1 cellular context compared by ENCODE assay signal in the genomic region with DNA sequence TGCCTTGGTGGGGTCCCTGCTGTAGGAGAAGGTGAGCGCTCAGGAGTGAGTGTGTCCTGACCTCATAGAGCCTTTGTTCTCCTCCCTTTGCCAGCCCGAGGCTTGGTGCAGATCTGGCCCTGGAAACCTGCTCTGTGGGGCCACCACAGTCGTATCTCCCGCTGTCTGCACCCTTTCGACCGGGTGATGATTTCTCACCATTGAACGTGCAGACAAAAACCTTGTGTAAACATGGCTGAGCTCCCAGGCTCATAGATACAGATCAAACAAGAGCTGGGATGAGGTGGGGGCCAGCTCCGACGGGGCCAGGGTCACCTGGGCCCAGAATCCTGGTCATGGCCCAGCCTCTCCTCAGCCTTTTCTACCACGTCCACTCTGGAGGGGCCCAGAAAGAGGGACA.
TF ChIP-seq lines count a peak whose summit lies in the region.

No MANE protein-coding gene starts in this region.

TF ChIP-seq in HepG2, 621 proteins besides CTCF, POLR2A, EP300 and RAD21 (continues in another document):
- TF ChIP-seq TARDBP (CRISPR knock-in tag; IDR thresholded peaks at IDR 0.05) (no peak; the same call in 1 of the 2 replicates), EEA1 (CRISPR knock-in tag; IDR thresholded peaks at IDR 0.05; ENCODE audit: borderline replicate concordance) (no peak), ATF1 (CRISPR knock-in tag; IDR thresholded peaks at IDR 0.05) (no peak), FOSL2 (CRISPR knock-in tag; IDR thresholded peaks at IDR 0.05) (peak; percentile 50), TEAD2 (CRISPR knock-in tag; IDR thresholded peaks at IDR 0.05) (no peak), DNMT1 (CRISPR knock-in tag; IDR thresholded peaks at IDR 0.05) (no peak), ZNF737 (CRISPR knock-in tag; IDR thresholded peaks at IDR 0.05; ENCODE audit: borderline replicate concordance) (no peak), ZNF543 (CRISPR knock-in tag; IDR thresholded peaks at IDR 0.05) (peak; percentile 73; the same call in 1 of the 2 replicates), NONO (IDR thresholded peaks at IDR 0.05) (no peak), NONO (CRISPR knock-in tag; conservative IDR thresholded peaks at IDR 0.05) (0 out of 2 replicates have a peak, but pooled peaks have one; percentile 46), FOXP1 (IDR thresholded peaks at IDR 0.05) (no peak), FOXP1 (CRISPR knock-in tag; IDR thresholded peaks at IDR 0.05) (peak; percentile 57; the same call in 1 of the 2 replicates), SALL1 (CRISPR knock-in tag; IDR thresholded peaks at IDR 0.05) (peak; percentile 66; the same call in 1 of the 2 replicates), FOXC1 (CRISPR knock-in tag; IDR thresholded peaks at IDR 0.05; ENCODE audit: borderline replicate concordance) (peak; percentile 27; the same call in 1 of the 2 replicates), FOXO1 (CRISPR knock-in tag; IDR thresholded peaks at IDR 0.05) (peak; percentile 73), ZNF644 (CRISPR knock-in tag; IDR thresholded peaks at IDR 0.05; ENCODE audit: low read depth) (0 out of 2 replicates have a peak, but pooled peaks have one; percentile 12), BCL6 (CRISPR knock-in tag; IDR thresholded peaks at IDR 0.05) (peak; percentile 80; the same call in 1 of the 2 replicates), HHEX (CRISPR knock-in tag; IDR thresholded peaks at IDR 0.05) (peak; percentile 54; the same call in 1 of the 2 replicates), RNF219 (CRISPR knock-in tag; IDR thresholded peaks at IDR 0.05) (no peak), MEIS2 (CRISPR knock-in tag; IDR thresholded peaks at IDR 0.05) (peak; percentile 57; the same call in 1 of the 2 replicates), ARID2 (CRISPR knock-in tag; IDR thresholded peaks at IDR 0.05; ENCODE audit: borderline replicate concordance) (no peak), MBD4 (IDR thresholded peaks at IDR 0.05; ENCODE audit: borderline replicate concordance, low read length) (no peak), SOX6 (IDR thresholded peaks at IDR 0.05) (no peak), SOX6 (CRISPR knock-in tag; IDR thresholded peaks at IDR 0.05) (peak; percentile 62), FOXP4 (CRISPR knock-in tag; IDR thresholded peaks at IDR 0.05) (peak; percentile 86), CEBPG (CRISPR knock-in tag; IDR thresholded peaks at IDR 0.05) (peak; percentile 14; the same call in 1 of the 2 replicates), ZNF790 (CRISPR knock-in tag; IDR thresholded peaks at IDR 0.05; ENCODE audit: borderline replicate concordance) (no peak), MLX (CRISPR knock-in tag; IDR thresholded peaks at IDR 0.05) (0 out of 2 replicates have a peak, but pooled peaks have one; percentile 31), ZNF629 (CRISPR knock-in tag; conservative IDR thresholded peaks at IDR 0.05) (0 out of 2 replicates have a peak, but pooled peaks have one; percentile 5), GPN1 (CRISPR knock-in tag; IDR thresholded peaks at IDR 0.05; ENCODE audit: borderline replicate concordance) (no peak), TCF7 (IDR thresholded peaks at IDR 0.05; ENCODE audit: low read depth) (peak; percentile 54), PHF20 (CRISPR knock-in tag; IDR thresholded peaks at IDR 0.05) (no peak), HMG20B (CRISPR knock-in tag; conservative IDR thresholded peaks at IDR 0.05) (peak; percentile 54; the same call in 1 of the 2 replicates), ZEB1 (IDR thresholded peaks at IDR 0.05; ENCODE audit: insufficient replicate concordance, low read depth) (peak; percentile 61), NFE2L1 (CRISPR knock-in tag; IDR thresholded peaks at IDR 0.05; ENCODE audit: borderline replicate concordance) (no peak), ZNF549 (CRISPR knock-in tag; IDR thresholded peaks at IDR 0.05) (no peak), FOXA3 (CRISPR knock-in tag; IDR thresholded peaks at IDR 0.05) (peak; percentile 94), SRSF9 (IDR thresholded peaks at IDR 0.05; ENCODE audit: borderline replicate concordance, insufficient read depth, low read depth, low read length, poor library complexity, severe bottlenecking) (no peak), NAIF1 (CRISPR knock-in tag; IDR thresholded peaks at IDR 0.05; ENCODE audit: borderline replicate concordance) (no peak), ZNF331 (CRISPR knock-in tag; IDR thresholded peaks at IDR 0.05) (peak; percentile 38; the same call in 1 of the 2 replicates)
- TF ChIP-seq, protein P1, sequence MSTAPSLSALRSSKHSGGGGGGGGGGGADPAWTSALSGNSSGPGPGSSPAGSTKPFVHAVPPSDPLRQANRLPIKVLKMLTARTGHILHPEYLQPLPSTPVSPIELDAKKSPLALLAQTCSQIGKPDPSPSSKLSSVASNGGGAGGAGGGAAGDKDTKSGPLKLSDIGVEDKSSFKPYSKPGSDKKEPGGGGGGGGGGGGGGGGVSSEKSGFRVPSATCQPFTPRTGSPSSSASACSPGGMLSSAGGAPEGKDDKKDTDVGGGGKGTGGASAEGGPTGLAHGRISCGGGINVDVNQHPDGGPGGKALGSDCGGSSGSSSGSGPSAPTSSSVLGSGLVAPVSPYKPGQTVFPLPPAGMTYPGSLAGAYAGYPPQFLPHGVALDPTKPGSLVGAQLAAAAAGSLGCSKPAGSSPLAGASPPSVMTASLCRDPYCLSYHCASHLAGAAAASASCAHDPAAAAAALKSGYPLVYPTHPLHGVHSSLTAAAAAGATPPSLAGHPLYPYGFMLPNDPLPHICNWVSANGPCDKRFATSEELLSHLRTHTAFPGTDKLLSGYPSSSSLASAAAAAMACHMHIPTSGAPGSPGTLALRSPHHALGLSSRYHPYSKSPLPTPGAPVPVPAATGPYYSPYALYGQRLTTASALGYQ (CRISPR knock-in tag; IDR thresholded peaks at IDR 0.05): peak; percentile 81
- TF ChIP-seq, protein P2, sequence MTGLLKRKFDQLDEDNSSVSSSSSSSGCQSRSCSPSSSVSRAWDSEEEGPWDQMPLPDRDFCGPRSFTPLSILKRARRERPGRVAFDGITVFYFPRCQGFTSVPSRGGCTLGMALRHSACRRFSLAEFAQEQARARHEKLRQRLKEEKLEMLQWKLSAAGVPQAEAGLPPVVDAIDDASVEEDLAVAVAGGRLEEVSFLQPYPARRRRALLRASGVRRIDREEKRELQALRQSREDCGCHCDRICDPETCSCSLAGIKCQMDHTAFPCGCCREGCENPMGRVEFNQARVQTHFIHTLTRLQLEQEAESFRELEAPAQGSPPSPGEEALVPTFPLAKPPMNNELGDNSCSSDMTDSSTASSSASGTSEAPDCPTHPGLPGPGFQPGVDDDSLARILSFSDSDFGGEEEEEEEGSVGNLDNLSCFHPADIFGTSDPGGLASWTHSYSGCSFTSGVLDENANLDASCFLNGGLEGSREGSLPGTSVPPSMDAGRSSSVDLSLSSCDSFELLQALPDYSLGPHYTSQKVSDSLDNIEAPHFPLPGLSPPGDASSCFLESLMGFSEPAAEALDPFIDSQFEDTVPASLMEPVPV (CRISPR knock-in tag; IDR thresholded peaks at IDR 0.05): no peak
- TF ChIP-seq, protein P3, sequence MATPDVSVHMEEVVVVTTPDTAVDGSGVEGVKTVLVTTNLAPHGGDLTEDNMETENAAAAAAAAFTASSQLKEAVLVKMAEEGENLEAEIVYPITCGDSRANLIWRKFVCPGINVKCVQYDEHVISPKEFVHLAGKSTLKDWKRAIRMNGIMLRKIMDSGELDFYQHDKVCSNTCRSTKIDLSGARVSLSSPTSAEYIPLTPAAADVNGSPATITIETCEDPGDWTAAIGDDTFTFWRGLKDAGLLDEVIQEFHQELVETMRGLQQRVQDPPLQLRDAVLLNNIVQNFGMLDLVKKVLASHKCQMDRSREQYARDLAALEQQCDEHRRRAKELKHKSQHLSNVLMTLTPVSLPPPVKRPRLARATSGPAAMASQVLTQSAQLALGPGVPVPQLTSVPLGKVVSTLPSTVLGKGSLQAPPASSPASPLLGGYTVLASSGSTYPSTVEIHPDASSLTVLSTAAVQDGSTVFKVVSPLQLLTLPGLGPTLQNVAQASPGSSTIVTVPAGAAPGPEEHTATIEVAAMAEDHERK (CRISPR knock-in tag; IDR thresholded peaks at IDR 0.05; ENCODE audit: low read depth): no peak
- TF ChIP-seq, protein P4, sequence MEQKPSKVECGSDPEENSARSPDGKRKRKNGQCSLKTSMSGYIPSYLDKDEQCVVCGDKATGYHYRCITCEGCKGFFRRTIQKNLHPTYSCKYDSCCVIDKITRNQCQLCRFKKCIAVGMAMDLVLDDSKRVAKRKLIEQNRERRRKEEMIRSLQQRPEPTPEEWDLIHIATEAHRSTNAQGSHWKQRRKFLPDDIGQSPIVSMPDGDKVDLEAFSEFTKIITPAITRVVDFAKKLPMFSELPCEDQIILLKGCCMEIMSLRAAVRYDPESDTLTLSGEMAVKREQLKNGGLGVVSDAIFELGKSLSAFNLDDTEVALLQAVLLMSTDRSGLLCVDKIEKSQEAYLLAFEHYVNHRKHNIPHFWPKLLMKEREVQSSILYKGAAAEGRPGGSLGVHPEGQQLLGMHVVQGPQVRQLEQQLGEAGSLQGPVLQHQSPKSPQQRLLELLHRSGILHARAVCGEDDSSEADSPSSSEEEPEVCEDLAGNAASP (CRISPR knock-in tag; IDR thresholded peaks at IDR 0.05; ENCODE audit: borderline replicate concordance): peak; percentile 79; the same call in 1 of the 2 replicates
- TF ChIP-seq, protein P5, sequence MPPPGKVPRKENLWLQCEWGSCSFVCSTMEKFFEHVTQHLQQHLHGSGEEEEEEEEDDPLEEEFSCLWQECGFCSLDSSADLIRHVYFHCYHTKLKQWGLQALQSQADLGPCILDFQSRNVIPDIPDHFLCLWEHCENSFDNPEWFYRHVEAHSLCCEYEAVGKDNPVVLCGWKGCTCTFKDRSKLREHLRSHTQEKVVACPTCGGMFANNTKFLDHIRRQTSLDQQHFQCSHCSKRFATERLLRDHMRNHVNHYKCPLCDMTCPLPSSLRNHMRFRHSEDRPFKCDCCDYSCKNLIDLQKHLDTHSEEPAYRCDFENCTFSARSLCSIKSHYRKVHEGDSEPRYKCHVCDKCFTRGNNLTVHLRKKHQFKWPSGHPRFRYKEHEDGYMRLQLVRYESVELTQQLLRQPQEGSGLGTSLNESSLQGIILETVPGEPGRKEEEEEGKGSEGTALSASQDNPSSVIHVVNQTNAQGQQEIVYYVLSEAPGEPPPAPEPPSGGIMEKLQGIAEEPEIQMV (CRISPR knock-in tag; IDR thresholded peaks at IDR 0.05; ENCODE audit: low read depth): peak; percentile 46; the same call in 1 of the 2 replicates
- TF ChIP-seq, protein P6, sequence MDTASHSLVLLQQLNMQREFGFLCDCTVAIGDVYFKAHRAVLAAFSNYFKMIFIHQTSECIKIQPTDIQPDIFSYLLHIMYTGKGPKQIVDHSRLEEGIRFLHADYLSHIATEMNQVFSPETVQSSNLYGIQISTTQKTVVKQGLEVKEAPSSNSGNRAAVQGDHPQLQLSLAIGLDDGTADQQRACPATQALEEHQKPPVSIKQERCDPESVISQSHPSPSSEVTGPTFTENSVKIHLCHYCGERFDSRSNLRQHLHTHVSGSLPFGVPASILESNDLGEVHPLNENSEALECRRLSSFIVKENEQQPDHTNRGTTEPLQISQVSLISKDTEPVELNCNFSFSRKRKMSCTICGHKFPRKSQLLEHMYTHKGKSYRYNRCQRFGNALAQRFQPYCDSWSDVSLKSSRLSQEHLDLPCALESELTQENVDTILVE (CRISPR knock-in tag; IDR thresholded peaks at IDR 0.05): no peak
- TF ChIP-seq, protein P7, sequence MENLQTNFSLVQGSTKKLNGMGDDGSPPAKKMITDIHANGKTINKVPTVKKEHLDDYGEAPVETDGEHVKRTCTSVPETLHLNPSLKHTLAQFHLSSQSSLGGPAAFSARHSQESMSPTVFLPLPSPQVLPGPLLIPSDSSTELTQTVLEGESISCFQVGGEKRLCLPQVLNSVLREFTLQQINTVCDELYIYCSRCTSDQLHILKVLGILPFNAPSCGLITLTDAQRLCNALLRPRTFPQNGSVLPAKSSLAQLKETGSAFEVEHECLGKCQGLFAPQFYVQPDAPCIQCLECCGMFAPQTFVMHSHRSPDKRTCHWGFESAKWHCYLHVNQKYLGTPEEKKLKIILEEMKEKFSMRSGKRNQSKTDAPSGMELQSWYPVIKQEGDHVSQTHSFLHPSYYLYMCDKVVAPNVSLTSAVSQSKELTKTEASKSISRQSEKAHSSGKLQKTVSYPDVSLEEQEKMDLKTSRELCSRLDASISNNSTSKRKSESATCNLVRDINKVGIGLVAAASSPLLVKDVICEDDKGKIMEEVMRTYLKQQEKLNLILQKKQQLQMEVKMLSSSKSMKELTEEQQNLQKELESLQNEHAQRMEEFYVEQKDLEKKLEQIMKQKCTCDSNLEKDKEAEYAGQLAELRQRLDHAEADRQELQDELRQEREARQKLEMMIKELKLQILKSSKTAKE (CRISPR knock-in tag; IDR thresholded peaks at IDR 0.05; ENCODE audit: borderline replicate concordance): peak; percentile 64
